Comparison of ENCODE assay signal across 8 cellular contexts in genomic region chr12:132445884-132446471, GRCh38. TPM values are rescaled to one million over a fixed set of nuclear protein-coding genes. Genes with fewer than 3 reads are reported as not detected.
A peak's percentile ranks its signal among the peaks of the same experiment; 100 is the strongest.
DNase-seq lines count a peak whose midpoint lies in the region; FAIRE-seq and TF ChIP-seq lines count a peak whose summit lies in the region.

No MANE protein-coding gene starts in this region.

- H3F3A ChIP-seq in Loucy (ENCODE audit: low read depth): peaks cover 6% of the 10 kb centered on the region

- DNase-seq in AG10803 (ENCODE audit: low read depth) (peak; percentile 58), T-helper 1 cell (peak; percentile 43 to 80 (median 56)), bronchial epithelial cell (ENCODE audit: low read depth) (peak; percentile 72), kidney tubule cell (ENCODE audit: low spot score) (peak; percentile 68), NCI-H128 (lab: John Stamatoyannopoulos, UW; ENCODE audit: unreplicated experiment) (no peak), UCSD-AML1 (lab: John Stamatoyannopoulos, UW; ENCODE audit: unreplicated experiment) (no peak)
- DNase-seq in stimulated activated CD8-positive, alpha-beta memory T cell treated with anti-CD3 and anti-CD28 coated beads, Interleukin-12 subunit alpha, Interleukin-12 subunit beta, amount 100 ng/mL, for 4 hours (ENCODE audit: low read depth): peak; percentile 30

- H3K4me2 ChIP-seq in Loucy (ENCODE audit: low read depth, low read length, poor library complexity, severe bottlenecking): peak overlapping the region; percentile 96

- H3K9me2 ChIP-seq in Loucy (replicated peaks; ENCODE audit: low read depth, low read length): no peaks in the 10 kb centered on the region

- H3K27me3 ChIP-seq in Loucy (ENCODE audit: insufficient read depth, low read length, poor library complexity, severe bottlenecking) (no peaks in the 10 kb centered on the region), bronchial epithelial cell (ENCODE audit: control insufficient read depth, insufficient read depth, low read length) (no peaks in the 10 kb centered on the region)

- H2AFZ ChIP-seq in Loucy (ENCODE audit: low read length): peak overlapping the region; percentile 50

- H3K36me3 ChIP-seq in Loucy (ENCODE audit: insufficient read depth, low read length) (no peaks in the 10 kb centered on the region), bronchial epithelial cell (ENCODE audit: control insufficient read depth, insufficient read depth, low read length) (no peaks in the 10 kb centered on the region)

- H3K4me1 ChIP-seq in Loucy (ENCODE audit: insufficient read depth, low read length, poor library complexity, severe bottlenecking): peaks cover 32% of the 10 kb centered on the region

- no peaks in the 10 kb centered on the region for H3K9me3 ChIP-seq in Loucy (ENCODE audit: insufficient read depth, low read depth, low read length)

- H4K20me1 ChIP-seq in Loucy (ENCODE audit: insufficient read depth, low read length, poor library complexity, severe bottlenecking): no peaks in the 10 kb centered on the region

- peak overlapping the region; percentile 42 for H3K4me3 ChIP-seq in AG10803 (ENCODE audit: low read length)
- peak overlapping the region; percentile 72 for H3K4me3 ChIP-seq in Loucy (ENCODE audit: low read length, poor library complexity, severe bottlenecking)
- H3K4me3 ChIP-seq in bronchial epithelial cell (ENCODE audit: low read depth, low read length): peak overlapping the region; percentile 49

- peak overlapping the region; percentile 99 for H3K9ac ChIP-seq in Loucy (ENCODE audit: low read depth, low read length, poor library complexity, severe bottlenecking)

- H3K79me2 ChIP-seq in Loucy (ENCODE audit: insufficient read depth, low read length): peaks cover 8% of the 10 kb centered on the region; the same call in 1 of the 2 replicates

- FAIRE-seq in bronchial epithelial cell (lab: Jason Lieb, UNC): peak; percentile 18

- TF ChIP-seq CTCF in AG10803 (conservative IDR thresholded peaks at IDR 0.05; ENCODE audit: low read length): no peak
- TF ChIP-seq CTCF in Loucy (conservative IDR thresholded peaks at IDR 0.05; ENCODE audit: low read length): no peak
- no peak for TF ChIP-seq CTCF in bronchial epithelial cell (IDR thresholded peaks at IDR 0.05; ENCODE audit: insufficient read depth, low read length, severe bottlenecking)

RNA-seq across cellular contexts. Expression of gene FBRSL1, which starts 44.0 kb away (rescaled TPM):
- total RNA-seq in bronchial epithelial cell: 3.2 and 17.1 TPM in 2 replicates

Comparison
In these comparisons a context has a peak if more than half of its experiments do, and no peak if none do; other contexts are left out.
1. DNase-seq: peak in AG10803 (single experiment), T-helper 1 cell (5 of 5), bronchial epithelial cell (single experiment), kidney tubule cell (single experiment) and stimulated activated CD8-positive, alpha-beta memory T cell treated with anti-CD3 and anti-CD28 coated beads, Interleukin-12 subunit alpha, Interleukin-12 subunit beta, amount 100 ng/mL, for 4 hours (single experiment); none in NCI-H128 (single experiment) and UCSD-AML1 (single experiment).
2. Peak in every context shown above with its lines, with median percentiles within 50 percentile points of each other: H3K4me3 ChIP-seq.